Comparison of ENCODE assay signal across 18 cellular contexts in the genomic region with DNA sequence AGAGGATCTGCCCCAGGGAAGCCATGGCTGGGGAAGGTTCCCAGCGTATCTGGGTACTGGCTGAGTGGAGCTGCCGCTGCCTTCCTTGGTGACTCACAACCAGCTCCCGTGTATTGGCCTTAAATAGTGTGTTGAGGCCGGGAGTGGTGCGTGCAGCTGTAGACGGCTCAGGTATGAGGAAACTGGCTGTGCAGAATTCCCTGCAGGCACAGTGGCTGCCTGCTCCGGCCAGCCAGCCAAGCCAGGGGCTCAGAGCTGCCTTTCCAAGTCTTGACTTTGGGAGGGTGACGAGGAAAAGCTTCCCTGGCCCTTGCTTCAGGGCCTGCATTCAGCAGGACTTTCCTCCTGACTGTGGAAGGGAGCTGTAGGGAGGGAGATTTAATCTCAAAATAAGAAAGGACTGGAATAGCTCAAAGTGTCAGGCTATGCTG. TPM values are rescaled to one million over a fixed set of nuclear protein-coding genes. Genes with fewer than 3 reads are reported as not detected.
A peak's percentile ranks its signal among the peaks of the same experiment; 100 is the strongest.
DNase-seq lines count a peak whose midpoint lies in the region; ATAC-seq and TF ChIP-seq lines count a peak whose summit lies in the region.
"Had no signal": no experiment of that assay in that cellular context is flagged by ENCODE, and none has a peak within 500 bp of the region (broad histone marks: within the 10 kb centered on the region; RNA-seq: fewer than 3 reads in every experiment).

A gene with protein sequence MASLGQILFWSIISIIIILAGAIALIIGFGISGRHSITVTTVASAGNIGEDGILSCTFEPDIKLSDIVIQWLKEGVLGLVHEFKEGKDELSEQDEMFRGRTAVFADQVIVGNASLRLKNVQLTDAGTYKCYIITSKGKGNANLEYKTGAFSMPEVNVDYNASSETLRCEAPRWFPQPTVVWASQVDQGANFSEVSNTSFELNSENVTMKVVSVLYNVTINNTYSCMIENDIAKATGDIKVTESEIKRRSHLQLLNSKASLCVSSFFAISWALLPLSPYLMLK (minus strand): TSS at position 97 of the 431 bp plus-strand sequence. CDS start 72 bp downstream, at position 25.

- peak within 1 kb of the TSS; percentile 84 for H2BK5ac ChIP-seq in trophoblast cell (ENCODE audit: low read depth, low read length, poor library complexity)

- WGBS in trophoblast cell (ENCODE audit: extremely low coverage, insufficient coverage, insufficient read length): no CpG with 5 or more reads among the region's 8 CpGs

- peak within 1 kb of the TSS; percentile 74 for H4K8ac ChIP-seq in trophoblast cell (ENCODE audit: low read depth, low read length)

- DNase-seq in ELR (ENCODE audit: low read depth) (peak; percentile 2), SW480 (ENCODE audit: low spot score) (peak; percentile 50), kidney epithelial cell (ENCODE audit: low read depth) (peak; percentile 55), trophoblast cell (peak; percentile 94 to 95), HAP-1 (ENCODE audit: low spot score in 2 of 2) (no peak)
- no peak for DNase-seq in activated effector memory CD4-positive, alpha-beta T cell treated with Interleukin-2 at 50 U/mL for 16 hours
- DNase-seq: activated CD8-positive, alpha-beta T cell treated with anti-CD3 and anti-CD28 coated beads, Interleukin-2, amount 10 ng/mL, durations not matched to agents 7 days and 5 days; anterior cingulate cortex; colonic mucosa; heart right ventricle; IMR-90; left ventricle myocardium superior; NCI-H1092; nephron progenitor cell; stimulated activated CD4-positive, alpha-beta T cell treated with anti-CD3 and anti-CD28 coated beads, Interleukin-4, amount 100 ng/mL, for 1 hour had no signal

- H2AK5ac ChIP-seq in trophoblast cell (ENCODE audit: low read length): peak within 1 kb of the TSS; percentile 100

- H2BK12ac ChIP-seq in trophoblast cell (ENCODE audit: low read length): peak within 1 kb of the TSS; percentile 90

- peak within 1 kb of the TSS; percentile 27 for H2AFZ ChIP-seq in trophoblast cell (ENCODE audit: insufficient read depth, low read length, poor library complexity)

- H3K23ac ChIP-seq in trophoblast cell (ENCODE audit: low read length): peak within 1 kb of the TSS; percentile 27

- in situ Hi-C loops in HAP-1 (cut with MboI; ENCODE audit: low sequenced_read_pairs): no loop called here

- peaks cover 15% of the 10 kb centered on the region for H3K79me2 ChIP-seq in trophoblast cell (ENCODE audit: control insufficient read depth, insufficient read depth, low read length, poor library complexity)

- peak within 1 kb of the TSS; percentile 56 for H3K4ac ChIP-seq in trophoblast cell (ENCODE audit: low read depth, low read length)

- peak within 1 kb of the TSS; percentile 57 for H3K4me2 ChIP-seq in trophoblast cell (ENCODE audit: low read length)

- H3K4me1 ChIP-seq in trophoblast cell (ENCODE audit: control insufficient read depth in 1 of 2, insufficient read depth in 2 of 2, low read length in 2 of 2) (peaks cover 36 to 42% of the 10 kb centered on the region in 2 experiments), HAP-1 (no peaks in the 10 kb centered on the region)
- H3K4me1 ChIP-seq: colonic mucosa had no signal

- TF ChIP-seq CTCF in kidney epithelial cell (IDR thresholded peaks at IDR 0.05; ENCODE audit: insufficient read depth, low read length, poor library complexity, severe bottlenecking): no peak

- peak within 1 kb of the TSS; percentile 94 for H2BK120ac ChIP-seq in trophoblast cell (ENCODE audit: insufficient read depth, low read length, poor library complexity)

- H3K4me3 ChIP-seq in kidney epithelial cell (ENCODE audit: low read depth, low read length) (no peak within 1 kb of the TSS), trophoblast cell (ENCODE audit: low read depth, low read length) (peak within 1 kb of the TSS; percentile 78), HAP-1 (no peak within 1 kb of the TSS)
- H3K4me3 ChIP-seq: colonic mucosa, heart right ventricle had no signal

- ATAC-seq in GM19452 (IDR thresholded peaks at IDR 0.05; ENCODE audit: unreplicated experiment) (no peak), GM21619 (IDR thresholded peaks at IDR 0.05; ENCODE audit: unreplicated experiment) (no peak)
- ATAC-seq: activated CD8-positive, alpha-beta T cell treated with anti-CD3 and anti-CD28 coated beads, Interleukin-2, amount 10 ng/mL, durations not matched to agents 7 days and 5 days; left ventricle myocardium superior; sciatic nerve had no signal

- H3K14ac ChIP-seq in trophoblast cell (ENCODE audit: low read length): peak within 1 kb of the TSS; percentile 93

- peak within 1 kb of the TSS; percentile 91 for H3K27ac ChIP-seq in trophoblast cell (ENCODE audit: low read depth, low read length)
- H3K27ac ChIP-seq: colonic mucosa, heart right ventricle had no signal

- H3K9ac ChIP-seq in trophoblast cell (ENCODE audit: low read length): peak within 1 kb of the TSS; percentile 75

- H3K18ac ChIP-seq in trophoblast cell (ENCODE audit: low read length): peak within 1 kb of the TSS; percentile 85

- H3K9me3 ChIP-seq in trophoblast cell (ENCODE audit: insufficient read depth, low read depth, low read length): peaks cover 1% of the 10 kb centered on the region
- no peaks in the 10 kb centered on the region for H3K9me3 ChIP-seq in HAP-1
- H3K9me3 ChIP-seq: colonic mucosa, heart right ventricle had no signal

- H3K27me3 ChIP-seq in kidney epithelial cell (ENCODE audit: control insufficient read depth, insufficient read depth, low read length) (peaks cover 4% of the 10 kb centered on the region), trophoblast cell (ENCODE audit: insufficient read depth, low read length) (no peaks in the 10 kb centered on the region), HAP-1 (ENCODE audit: low read depth) (no peaks in the 10 kb centered on the region)
- H3K27me3 ChIP-seq: colonic mucosa had no signal

- peak within 1 kb of the TSS; percentile 98 for H4K91ac ChIP-seq in trophoblast cell (ENCODE audit: low read depth, low read length)

- peak within 1 kb of the TSS; percentile 39 for H4K12ac ChIP-seq in trophoblast cell (ENCODE audit: low read depth, low read length)

- H3K36me3 ChIP-seq in kidney epithelial cell (ENCODE audit: control insufficient read depth, insufficient read depth, low read length): no peaks in the 10 kb centered on the region
- no peaks in the 10 kb centered on the region for H3K36me3 ChIP-seq in trophoblast cell (ENCODE audit: control insufficient read depth in 1 of 2, insufficient read depth in 2 of 2, low read length in 2 of 2)
- no peaks in the 10 kb centered on the region for H3K36me3 ChIP-seq in HAP-1 (replicated peaks)
- H3K36me3 ChIP-seq: colonic mucosa, heart right ventricle had no signal

- peaks cover 26% of the 10 kb centered on the region for H3K79me1 ChIP-seq in trophoblast cell (ENCODE audit: low read length)

RNA-seq across cellular contexts. Expression of the gene that starts here (rescaled TPM):
- total RNA-seq in kidney epithelial cell: 0.29 and 1.3 TPM in 2 replicates
- 148 and 161 TPM in 2 replicates for polyA plus RNA-seq in trophoblast cell (2013)
- total RNA-seq: activated CD8-positive, alpha-beta T cell treated with anti-CD3 and anti-CD28 coated beads, Interleukin-2, amount 10 ng/mL, durations not matched to agents 7 days and 5 days; colonic mucosa; IMR-90; left ventricle myocardium superior; sciatic nerve had no signal
- polyA plus RNA-seq: heart right ventricle, IMR-90 had no signal

Comparison
In these comparisons a context has a peak if more than half of its experiments do, and no peak if none do; other contexts are left out.
1. DNase-seq: peak in ELR (single experiment), SW480 (single experiment), kidney epithelial cell (single experiment) and trophoblast cell (2 of 2); none in HAP-1 (0 of 2) and activated effector memory CD4-positive, alpha-beta T cell treated with Interleukin-2 at 50 U/mL for 16 hours (single experiment).